ENCODE assay signal across 9 cellular contexts in genomic region chr4:6941796-6942195, GRCh38. TPM values are rescaled to one million over a fixed set of nuclear protein-coding genes. Genes with fewer than 3 reads are reported as not detected.
DNase-seq lines count a peak whose midpoint lies in the region; ATAC-seq, FAIRE-seq and TF ChIP-seq lines count a peak whose summit lies in the region.
"Had no signal": no experiment of that assay in that cellular context is flagged by ENCODE, and none has a peak within 500 bp of the region (broad histone marks: within the 10 kb centered on the region; RNA-seq: fewer than 3 reads in every experiment).

No MANE protein-coding gene starts in this region.

- no peak for FAIRE-seq in GM12892 (lab: Jason Lieb, UNC)

- DNase-seq in activated naive CD4-positive, alpha-beta T cell treated with anti-CD3 and anti-CD28 coated beads, Interleukin-2, amount 50 U/mL, for 72 hours (ENCODE audit: low spot score in 2 of 2) = no peak
- DNase-seq in activated naive CD4-positive, alpha-beta T cell treated with Interleukin-2 at 50 U/mL for 16 hours = no peak
- DNase-seq in SK-N-MC (ENCODE audit: low read depth, low spot score) (no peak), tibial nerve (ENCODE audit: low spot score in 2 of 2) (no peak), thyroid gland (no peak), GM12892 (ENCODE audit: insufficient read length) (no peak), foreskin fibroblast (no peak)
- DNase-seq: DMS79 had no signal

- H3K36me3 ChIP-seq in SK-N-MC (ENCODE audit: insufficient read depth, low read length) (no peaks in the 10 kb centered on the region), gastroesophageal sphincter (peaks cover 0 to 14% of the 10 kb centered on the region in 2 donors), tibial nerve (peaks cover 0 to 9% (median 0%) of the 10 kb centered on the region in 3 donors), thyroid gland (no peaks in the 10 kb centered on the region)

- H3K9me3 ChIP-seq in SK-N-MC (ENCODE audit: low read depth, low read length) (no peaks in the 10 kb centered on the region), gastroesophageal sphincter (no peaks in the 10 kb centered on the region), tibial nerve (no peaks in the 10 kb centered on the region), thyroid gland (no peaks in the 10 kb centered on the region)

- TF ChIP-seq CTCF in gastroesophageal sphincter (IDR thresholded peaks at IDR 0.05) (no peak), tibial nerve (IDR thresholded peaks at IDR 0.05) (no peak), thyroid gland (IDR thresholded peaks at IDR 0.05) (no peak), foreskin fibroblast (IDR thresholded peaks at IDR 0.05; ENCODE audit: low read depth, low read length) (no peak)

- H3K9me3 Mint-ChIP-seq in activated naive CD4-positive, alpha-beta T cell treated with anti-CD3 and anti-CD28 coated beads, Interleukin-2, amount 50 U/mL, for 72 hours = no peaks in the 10 kb centered on the region

- TF ChIP-seq POLR2A in gastroesophageal sphincter (IDR thresholded peaks at IDR 0.05) (no peak), tibial nerve (IDR thresholded peaks at IDR 0.05) (no peak), thyroid gland (IDR thresholded peaks at IDR 0.05) (no peak), GM12892 (IDR thresholded peaks at IDR 0.05; ENCODE audit: low read depth, low read length) (no peak)

- H3K9ac ChIP-seq in SK-N-MC (ENCODE audit: insufficient read length) = no peak overlapping the region

- H3K4me1 ChIP-seq in gastroesophageal sphincter (peaks cover 0 to 43% (median 13%) of the 10 kb centered on the region in 3 donors), tibial nerve (peaks cover 5 to 83% (median 57%) of the 10 kb centered on the region in 4 donors), thyroid gland (no peaks in the 10 kb centered on the region)

- 33 to 51% methylated on average over 1 to 4 of the region's 4 CpGs for WGBS in gastroesophageal sphincter (ENCODE audit: low coverage in 1 of 2), 2 donors
- 39 to 40% methylated on average over 4 of the region's 4 CpGs for WGBS in tibial nerve, 2 donors
- WGBS in thyroid gland, 2 donors = 72 to 79% methylated on average over 4 of the region's 4 CpGs

- no peaks in the 10 kb centered on the region for H3K36me3 Mint-ChIP-seq in activated naive CD4-positive, alpha-beta T cell treated with anti-CD3 and anti-CD28 coated beads, Interleukin-2, amount 50 U/mL, for 72 hours

- intact Hi-C loops in thyroid gland (cut with DNase I) = no loop called here

- H3K27ac ChIP-seq in SK-N-MC = peak overlapping the region; percentile 57; the same call in 1 of the 2 replicates
- peak overlapping the region in 3 of 4 donors; percentile 29 to 74 (median 70) for H3K27ac ChIP-seq in gastroesophageal sphincter
- H3K27ac ChIP-seq in tibial nerve = peak overlapping the region; percentile 63 to 93 (median 86)
- no peak overlapping the region for H3K27ac ChIP-seq in thyroid gland

- H3K27me3 ChIP-seq in gastroesophageal sphincter = no peaks in the 10 kb centered on the region
- no peaks in the 10 kb centered on the region for H3K27me3 ChIP-seq in tibial nerve
- H3K27me3 ChIP-seq in thyroid gland = no peaks in the 10 kb centered on the region

- H3K27ac Mint-ChIP-seq in activated naive CD4-positive, alpha-beta T cell treated with anti-CD3 and anti-CD28 coated beads, Interleukin-2, amount 50 U/mL, for 72 hours = peak overlapping the region; percentile 25 to 88

- peak in 1 of 2 donors; percentile 4 for ATAC-seq in activated naive CD4-positive, alpha-beta T cell treated with anti-CD3 and anti-CD28 coated beads, Interleukin-2, amount 50 U/mL, for 72 hours
- ATAC-seq in gastroesophageal sphincter = no peak

- TF ChIP-seq EP300 in gastroesophageal sphincter (IDR thresholded peaks at IDR 0.05) (no peak), tibial nerve (IDR thresholded peaks at IDR 0.05) (no peak)

- H3K4me3 ChIP-seq in SK-N-MC = no peak overlapping the region
- no peak overlapping the region for H3K4me3 ChIP-seq in gastroesophageal sphincter
- H3K4me3 ChIP-seq in tibial nerve = no peak overlapping the region
- no peak overlapping the region for H3K4me3 ChIP-seq in thyroid gland (replicated peaks in 1 of 3)
- H3K4me3 ChIP-seq in foreskin fibroblast (ENCODE audit: low read depth in 1 of 2, low read length in 2 of 2) = peak overlapping the region in 1 of 2 donors; percentile 17

RNA-seq across cellular contexts. Expression of gene TBC1D14, which starts 32.2 kb away (rescaled TPM):
- 10 to 100 TPM; 21.3 to 38.2 TPM for total RNA-seq in activated naive CD4-positive, alpha-beta T cell treated with anti-CD3 and anti-CD28 coated beads, Interleukin-2, amount 50 U/mL, for 72 hours
- total RNA-seq in gastroesophageal sphincter (10 to 100 TPM; 42.5 to 54.2 (median 45.0) TPM), tibial nerve (10 to 100 TPM; 46.9 to 65.7 (median 51.3) TPM), thyroid gland (10 to 100 TPM; 39.8 to 47.0 (median 46.0) TPM)
- polyA plus RNA-seq in GM12892 (2012; ENCODE audit: missing spikeins) = 18.1 TPM

Comparison
In these comparisons a context has a peak if more than half of its experiments do, and no peak if none do; other contexts are left out.
1. H3K27ac ChIP-seq: peak in SK-N-MC (single experiment), gastroesophageal sphincter (3 of 4) and tibial nerve (4 of 4); none in thyroid gland (0 of 3).